ENCODE assay signal across 23 cellular contexts in genomic region chr5:174147551-174147950, GRCh38.
"Had no signal": no experiment of that assay in that cellular context is flagged by ENCODE, and none has a peak within 500 bp of the region (broad histone marks: within the 10 kb centered on the region; RNA-seq: fewer than 3 reads in every experiment).

No MANE protein-coding gene starts in this region.

- H3K27ac Mint-ChIP-seq: effector memory CD8-positive, alpha-beta T cell; immature natural killer cell; natural killer cell treated with Interleukin-12 subunit alpha and Interleukin-12 subunit beta and Interleukin-15 and Interleukin-18, amount 100 ng/mL, for 72 hours; stimulated activated naive B cell treated with anti-CD40 and anti-IgM and Interleukin-4, amounts not matched to agents 10 μg/mL and 1 μg/mL and 100 μg/mL, for 72 hours; stimulated activated naive CD8-positive, alpha-beta T cell treated with anti-CD3 and anti-CD28 coated beads, Interleukin-15, Interleukin-2, amounts not matched to agents 100 ng/mL and 50 ng/mL, for 24 hours had no signal

- H3K4me1 ChIP-seq: lower lobe of right lung, pancreas, right lobe of liver, suprapubic skin, transverse colon had no signal

- H3K27ac ChIP-seq: lower lobe of right lung, pancreas, right lobe of liver, suprapubic skin, transverse colon had no signal

- H3K36me3 ChIP-seq: lower lobe of right lung, pancreas, right lobe of liver, suprapubic skin, transverse colon had no signal

- H3K9me3 ChIP-seq: lower lobe of right lung, pancreas, right lobe of liver, suprapubic skin, transverse colon had no signal

- H3K4me3 ChIP-seq: lower lobe of right lung, pancreas, right lobe of liver, suprapubic skin, transverse colon had no signal

- H3K27me3 ChIP-seq: pancreas, right lobe of liver, transverse colon had no signal

- H3K4me3 Mint-ChIP-seq: effector memory CD8-positive, alpha-beta T cell; immature natural killer cell; natural killer cell treated with Interleukin-12 subunit alpha and Interleukin-12 subunit beta and Interleukin-15 and Interleukin-18, amount 100 ng/mL, for 72 hours; stimulated activated naive B cell treated with anti-CD40 and anti-IgM and Interleukin-4, amounts not matched to agents 10 μg/mL and 1 μg/mL and 100 μg/mL, for 72 hours; stimulated activated naive CD8-positive, alpha-beta T cell treated with anti-CD3 and anti-CD28 coated beads, Interleukin-15, Interleukin-2, amounts not matched to agents 100 ng/mL and 50 ng/mL, for 24 hours had no signal

- H3K4me1 Mint-ChIP-seq: immature natural killer cell; stimulated activated naive B cell treated with anti-CD40 and anti-IgM and Interleukin-4, amounts not matched to agents 10 μg/mL and 1 μg/mL and 100 μg/mL, for 72 hours had no signal

- H3K9me3 Mint-ChIP-seq: natural killer cell treated with Interleukin-12 subunit alpha and Interleukin-12 subunit beta and Interleukin-15 and Interleukin-18, amount 100 ng/mL, for 72 hours; stimulated activated naive CD8-positive, alpha-beta T cell treated with anti-CD3 and anti-CD28 coated beads, Interleukin-15, Interleukin-2, amounts not matched to agents 100 ng/mL and 50 ng/mL, for 24 hours had no signal

- H3K36me3 Mint-ChIP-seq: immature natural killer cell; natural killer cell treated with Interleukin-12 subunit alpha and Interleukin-12 subunit beta and Interleukin-15 and Interleukin-18, amount 100 ng/mL, for 72 hours; stimulated activated naive B cell treated with anti-CD40 and anti-IgM and Interleukin-4, amounts not matched to agents 10 μg/mL and 1 μg/mL and 100 μg/mL, for 72 hours had no signal

- FAIRE-seq: endometrium, frontal cortex, pancreas, small intestine had no signal

- DNase-seq: cerebellar nuclear complex; cortex of kidney; effector memory CD8-positive, alpha-beta T cell; erythroblast; hypothalamus; immature natural killer cell; islet precursor cell; left ventricle myocardium superior; lower lobe of right lung; occipital lobe; pancreas; retina; small intestine; stimulated activated CD4-positive, alpha-beta T cell treated with anti-CD3 and anti-CD28 coated beads, Interleukin-15, amount 100 ng/mL, for 24 hours; stimulated activated CD4-positive, alpha-beta T cell treated with anti-CD3 and anti-CD28 coated beads, Interleukin-2, amount 100 ng/mL, for 48 hours; stimulated activated naive B cell treated with anti-CD40 and anti-IgM and Interleukin-4, amounts not matched to agents 10 μg/mL and 1 μg/mL and 100 μg/mL, for 72 hours; transverse colon had no signal
